In genomic region chr15:39786444-39787056, GRCh38 we compare ENCODE assay signal across 8 cellular contexts. TPM values are rescaled to one million over a fixed set of nuclear protein-coding genes. Genes with fewer than 3 reads are reported as not detected.
DNase-seq lines count a peak whose midpoint lies in the region; FAIRE-seq and TF ChIP-seq lines count a peak whose summit lies in the region.

No MANE protein-coding gene starts in this region.

- H3K79me2 ChIP-seq in endothelial cell of umbilical vein (ENCODE audit: control insufficient read depth, insufficient read depth, low read length), result peaks cover 5% of the 10 kb centered on the region

- no peak overlapping the region for H2AFZ ChIP-seq in endothelial cell of umbilical vein (ENCODE audit: low read depth, low read length)

- peaks cover 26% of the 10 kb centered on the region for H3K4me1 ChIP-seq in endothelial cell of umbilical vein (ENCODE audit: control insufficient read depth, extremely low read depth, insufficient read depth, low read length)
- peaks cover 23 to 25% of the 10 kb centered on the region in 2 experiments for H3K4me1 ChIP-seq in neutrophil (ENCODE audit: control insufficient read depth in 1 of 2, insufficient read depth in 1 of 2, low read depth in 1 of 2, low read length in 1 of 2)

- H3K27ac ChIP-seq in endothelial cell of umbilical vein (ENCODE audit: insufficient read depth, low read depth, low read length), result no peak overlapping the region
- H3K27ac ChIP-seq in neutrophil, result no peak overlapping the region

- no peak overlapping the region for H3K4me3 ChIP-seq in endothelial cell of umbilical vein (replicated peaks in 1 of 3; ENCODE audit: insufficient read depth in 1 of 3, low read depth in 1 of 3, low read length in 3 of 3)
- no peak overlapping the region for H3K4me3 ChIP-seq in neutrophil (ENCODE audit: low read depth in 1 of 2, low read length in 1 of 2)

- TF ChIP-seq POLR2A in endothelial cell of umbilical vein (IDR thresholded peaks at IDR 0.05; ENCODE audit: low read depth, low read length), result no peak

- no TSS peak for BruUV-seq in endothelial cell of umbilical vein (replicated peaks; lab: Mats Ljungman, UMichigan)

- dilution Hi-C loops in endothelial cell of umbilical vein (cut with MboI; ENCODE audit: extremely low pct_ligation_motif_present, low sequenced_read_pairs), result no loop called here

- H3K9ac ChIP-seq in endothelial cell of umbilical vein (replicated peaks; ENCODE audit: extremely low read depth, insufficient read depth, low read length), result no peak overlapping the region

- TF ChIP-seq CTCF in endothelial cell of umbilical vein (IDR thresholded peaks at IDR 0.05; ENCODE audit: extremely low read depth in 1 of 2, insufficient read depth in 1 of 2, low read depth in 1 of 2, low read length in 2 of 2) (peak; percentile 33 to 41), neutrophil (IDR thresholded peaks at IDR 0.05) (peak; percentile 44)

- no peak overlapping the region for H3K4me2 ChIP-seq in endothelial cell of umbilical vein (ENCODE audit: insufficient read depth, low read length)

- H3K27me3 ChIP-seq in endothelial cell of umbilical vein (ENCODE audit: control insufficient read depth in 2 of 2, insufficient read depth in 2 of 2, low read length in 2 of 2), result no peaks in the 10 kb centered on the region
- no peaks in the 10 kb centered on the region for H3K27me3 ChIP-seq in neutrophil

- intact Hi-C loops in endothelial cell of umbilical vein (cut with micrococcal nuclease), result loop anchor here (1.0 to 2.0 kb wide), 3 partner anchors 89 to 252 kb away; partner anchors contain the start of gene SRP14

- POLR2A ChIA-PET in endothelial cell of umbilical vein (lab: Charles Lee), result no interaction called here

- DNase-seq in NCI-H345 (lab: John Stamatoyannopoulos, UW) (peak; percentile 62), NCI-H345 treated with DMSO at 0.1 percent for 48 hours (lab: John Stamatoyannopoulos, UW; ENCODE audit: unreplicated experiment) (no peak), LoVo (ENCODE audit: low spot score) (peak; percentile 69), RCC 7860 (ENCODE audit: low spot score) (peak; percentile 38), endothelial cell of umbilical vein (ENCODE audit: low read depth, low spot score) (peak; percentile 71), OCI-M2 (lab: John Stamatoyannopoulos, UW; ENCODE audit: unreplicated experiment) (no peak)
- no peak for DNase-seq in stimulated activated CD4-positive, alpha-beta T cell treated with anti-CD3 and anti-CD28 coated beads, Interleukin-1b, Interleukin-23, amount 100 ng/mL, for 48 hours

- no peaks in the 10 kb centered on the region for H4K20me1 ChIP-seq in endothelial cell of umbilical vein (replicated peaks; ENCODE audit: control insufficient read depth, extremely low read depth, insufficient read depth, low read length)

- H3K9me3 ChIP-seq in endothelial cell of umbilical vein (replicated peaks; ENCODE audit: control insufficient read depth, insufficient read depth, low read length) (no peaks in the 10 kb centered on the region), neutrophil (no peaks in the 10 kb centered on the region)

- no peaks in the 10 kb centered on the region for H3K9me1 ChIP-seq in endothelial cell of umbilical vein (replicated peaks; ENCODE audit: control insufficient read depth, extremely low read depth, insufficient read depth, low read length)

- CTCF ChIA-PET in endothelial cell of umbilical vein (lab: Charles Lee), result interaction anchor here (0.9 to 2.4 kb wide), 11 partner anchors 20 to 259 kb away, joined by 3 to 10 read pairs (median 5); partner anchors contain the start of gene EIF2AK4

- H3K36me3 ChIP-seq in endothelial cell of umbilical vein (ENCODE audit: control insufficient read depth in 2 of 2, extremely low read depth in 1 of 2, insufficient read depth in 2 of 2, low read length in 2 of 2), result no peaks in the 10 kb centered on the region
- H3K36me3 ChIP-seq in neutrophil, result no peaks in the 10 kb centered on the region

- FAIRE-seq in RCC 7860 (lab: Jason Lieb, UNC) (peak; percentile 16), endothelial cell of umbilical vein (lab: Jason Lieb, UNC) (peak; percentile 24)

TF ChIP-seq in endothelial cell of umbilical vein, 7 proteins besides CTCF, POLR2A, EP300 and RAD21:
- TF ChIP-seq EZH2 (IDR thresholded peaks at IDR 0.05; ENCODE audit: borderline replicate concordance, low read depth, low read length, severe bottlenecking) (no peak), POLR2AphosphoS5 (IDR thresholded peaks at IDR 0.05; ENCODE audit: insufficient read depth, low read depth, low read length) (no peak), JUN (IDR thresholded peaks at IDR 0.05; ENCODE audit: borderline replicate concordance, insufficient read depth, insufficient read length, low read depth) (no peak), MYC (IDR thresholded peaks at IDR 0.05; ENCODE audit: low read depth, low read length) (no peak), GATA2 (IDR thresholded peaks at IDR 0.05; ENCODE audit: insufficient read depth, insufficient read length, low read depth, low read length) (no peak), MAX (IDR thresholded peaks at IDR 0.05; ENCODE audit: insufficient read depth, insufficient read length) (no peak), FOS (IDR thresholded peaks at IDR 0.05; ENCODE audit: borderline replicate concordance, insufficient read depth, low read length) (no peak)
TF ChIP-seq in endothelial cell of umbilical vein: peak in this region for 0.

RNA-seq across cellular contexts. Expression of gene FSIP1, which starts 3.9 kb away (rescaled TPM):
- 1.1 and 1.2 TPM in 2 replicates for total RNA-seq in endothelial cell of umbilical vein
- polyA plus RNA-seq in endothelial cell of umbilical vein, result 0.11 and 0.23 TPM in 2 replicates
- polyA plus RNA-seq in endothelial cell of umbilical vein (2011; cell fraction: cytosol; rRNA removed), result 0.20 and 0.32 TPM in 2 replicates
- polyA plus RNA-seq in endothelial cell of umbilical vein (2011; cell fraction: nucleus; rRNA removed), result 0.45 and 0.51 TPM in 2 replicates
- 1.4 and 7.0 TPM in 2 replicates for polyA plus RNA-seq in endothelial cell of umbilical vein (2012)
- polyA minus RNA-seq in endothelial cell of umbilical vein, result 0.17 and 0.42 TPM in 2 replicates
- polyA minus RNA-seq in endothelial cell of umbilical vein (2011; cell fraction: cytosol; rRNA and poly(A)+ RNA removed), result not detected
- polyA minus RNA-seq in endothelial cell of umbilical vein (2011; cell fraction: nucleus; rRNA and poly(A)+ RNA removed), result 1.0 and 1.6 TPM in 2 replicates

Comparison
In these comparisons a context has a peak if more than half of its experiments do, and no peak if none do; other contexts are left out.
1. DNase-seq: peak in NCI-H345 (single experiment), LoVo (single experiment), RCC 7860 (single experiment) and endothelial cell of umbilical vein (single experiment); none in NCI-H345 treated with DMSO at 0.1 percent for 48 hours (single experiment), OCI-M2 (single experiment) and stimulated activated CD4-positive, alpha-beta T cell treated with anti-CD3 and anti-CD28 coated beads, Interleukin-1b, Interleukin-23, amount 100 ng/mL, for 48 hours (single experiment).